Comparison of ENCODE assay signal across 20 cellular contexts in genomic region chr2:100614455-100615000, GRCh38.
"Had no signal": no experiment of that assay in that cellular context is flagged by ENCODE, and none has a peak within 500 bp of the region (broad histone marks: within the 10 kb centered on the region; RNA-seq: fewer than 3 reads in every experiment).

No MANE protein-coding gene starts in this region.

- H3K27ac Mint-ChIP-seq: memory B cell; mesothelial cell of epicardium; nephron; stimulated activated memory B cell treated with anti-CD40 and anti-IgM and Interleukin-4, amounts not matched to agents 10 μg/mL and 1 μg/mL and 100 μg/mL, for 72 hours had no signal

- H3K36me3 Mint-ChIP-seq: memory B cell; mesothelial cell of epicardium; naive B cell; stimulated activated memory B cell treated with anti-CD40 and anti-IgM and Interleukin-4, amounts not matched to agents 10 μg/mL and 1 μg/mL and 100 μg/mL, for 72 hours had no signal

- DNase-seq: cortex of kidney; effector CD4-positive, alpha-beta T cell; foreskin fibroblast; gastrocnemius medialis; kidney; mucosa of descending colon; naive B cell; occipital lobe; pancreas; sigmoid colon; stimulated activated CD4-positive, alpha-beta T cell treated with anti-CD3 and anti-CD28 coated beads, Interleukin-4, amount 100 ng/mL, for 4 hours; stimulated activated naive CD8-positive, alpha-beta T cell treated with anti-CD3 and anti-CD28 coated beads, Interleukin-15, amount 100 ng/mL, for 72 hours; transverse colon had no signal

- ATAC-seq: gastrocnemius medialis; left lobe of liver; mucosa of descending colon; pancreas; stimulated activated memory B cell treated with anti-CD40 and anti-IgM and Interleukin-4, amounts not matched to agents 10 μg/mL and 1 μg/mL and 100 μg/mL, for 72 hours; stimulated activated naive CD8-positive, alpha-beta T cell treated with anti-CD3 and anti-CD28 coated beads, Interleukin-15, amount 100 ng/mL, for 72 hours had no signal

- H3K27ac ChIP-seq: gastrocnemius medialis, pancreas, sigmoid colon, suprapubic skin, transverse colon had no signal

- FAIRE-seq: kidney, pancreas had no signal

- H3K9me3 Mint-ChIP-seq: memory B cell; nephron; stimulated activated memory B cell treated with anti-CD40 and anti-IgM and Interleukin-4, amounts not matched to agents 10 μg/mL and 1 μg/mL and 100 μg/mL, for 72 hours; stimulated activated naive CD8-positive, alpha-beta T cell treated with anti-CD3 and anti-CD28 coated beads, Interleukin-15, amount 100 ng/mL, for 72 hours had no signal

- H3K9me3 ChIP-seq: gastrocnemius medialis, mucosa of descending colon, pancreas, sigmoid colon, suprapubic skin, transverse colon had no signal

- H3K4me3 ChIP-seq: gastrocnemius medialis, lung, mucosa of descending colon, pancreas, sigmoid colon, suprapubic skin, transverse colon had no signal

- H3K27me3 Mint-ChIP-seq: stimulated activated naive CD8-positive, alpha-beta T cell treated with anti-CD3 and anti-CD28 coated beads, Interleukin-15, amount 100 ng/mL, for 72 hours had no signal

- H3K4me1 Mint-ChIP-seq: mesothelial cell of epicardium; stimulated activated memory B cell treated with anti-CD40 and anti-IgM and Interleukin-4, amounts not matched to agents 10 μg/mL and 1 μg/mL and 100 μg/mL, for 72 hours had no signal

- H3K4me1 ChIP-seq: pancreas, sigmoid colon, suprapubic skin, transverse colon had no signal

- H3K4me3 Mint-ChIP-seq: memory B cell; mesothelial cell of epicardium; naive B cell; nephron; stimulated activated memory B cell treated with anti-CD40 and anti-IgM and Interleukin-4, amounts not matched to agents 10 μg/mL and 1 μg/mL and 100 μg/mL, for 72 hours; stimulated activated naive CD8-positive, alpha-beta T cell treated with anti-CD3 and anti-CD28 coated beads, Interleukin-15, amount 100 ng/mL, for 72 hours had no signal

- H3K36me3 ChIP-seq: gastrocnemius medialis, pancreas, sigmoid colon, suprapubic skin, transverse colon had no signal

- H3K27me3 ChIP-seq: gastrocnemius medialis, pancreas, sigmoid colon, suprapubic skin, transverse colon had no signal
